ENCODE assay signal across 20 cellular contexts in the genomic region with DNA sequence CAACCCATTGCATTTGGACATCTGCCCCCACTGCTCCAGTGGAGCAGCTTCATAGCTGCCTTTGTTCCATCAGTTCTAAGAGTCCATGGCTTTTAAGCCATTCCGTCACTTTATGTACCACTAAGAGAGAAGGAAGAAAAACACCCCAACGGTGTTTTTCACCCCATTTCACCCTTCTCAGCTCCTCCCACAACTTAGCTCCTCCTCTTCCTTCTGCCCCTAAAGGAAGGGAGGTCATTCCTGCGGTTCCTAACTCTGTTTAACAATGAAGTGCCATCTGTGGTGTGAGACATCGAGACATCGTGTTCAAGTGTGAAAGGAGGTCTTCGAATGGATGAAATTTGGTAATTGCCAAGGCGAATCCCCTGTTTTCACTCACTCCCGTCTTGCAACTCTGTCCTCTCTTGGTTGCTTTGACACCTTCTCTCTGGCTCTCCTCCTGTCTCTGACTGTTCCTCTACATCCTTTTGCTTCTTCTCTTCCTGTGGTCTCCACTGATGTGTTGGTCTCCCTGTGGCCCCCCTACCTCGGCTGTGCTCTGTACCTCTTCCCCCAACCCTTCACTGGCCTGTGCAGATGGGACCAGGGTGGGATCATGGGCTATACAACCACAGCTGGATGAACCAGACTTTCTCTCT. TPM values are rescaled to one million over a fixed set of nuclear protein-coding genes. Genes with fewer than 3 reads are reported as not detected.
A peak's percentile ranks its signal among the peaks of the same experiment; 100 is the strongest.
DNase-seq lines count a peak whose midpoint lies in the region; ATAC-seq, FAIRE-seq and TF ChIP-seq lines count a peak whose summit lies in the region.
"Had no signal": no experiment of that assay in that cellular context is flagged by ENCODE, and none has a peak within 500 bp of the region (broad histone marks: within the 10 kb centered on the region; RNA-seq: fewer than 3 reads in every experiment).

No MANE protein-coding gene starts in this region.

- no peak overlapping the region for H3K56ac ChIP-seq in H1 (replicated peaks; ENCODE audit: insufficient read length, low read depth, low read length)

- H3K27ac ChIP-seq in H1 (ENCODE audit: low read depth, low read length) (no peak overlapping the region), spleen (no peak overlapping the region)
- H3K27ac ChIP-seq: 22Rv1, C4-2B had no signal

- TF ChIP-seq CTCF in H1 (IDR thresholded peaks at IDR 0.05; ENCODE audit: control extremely low read depth in 1 of 3, insufficient read depth in 1 of 3, low read depth in 1 of 3, low read length in 3 of 3) = no peak
- TF ChIP-seq CTCF in spleen (IDR thresholded peaks at IDR 0.05 in 8 of 11, conservative IDR thresholded peaks at IDR 0.05 in 3 of 11) = no peak

- POLR2A ChIA-PET in H1 (lab: Charles Lee; ENCODE audit: partially characterized antibody) = no interaction called here

- H3K27me3 ChIP-seq in H1 (replicated peaks in 1 of 4; ENCODE audit: control insufficient read depth in 3 of 4, extremely low read depth in 1 of 4, insufficient read depth in 3 of 4, low read length in 3 of 4) (no peaks in the 10 kb centered on the region; a peak in 1 of 7 replicates), spleen (replicated peaks in 1 of 7) (peaks cover 0 to 34% (median 0%) of the 10 kb centered on the region in 7 donors)

- H2BK20ac ChIP-seq in H1 (ENCODE audit: low read length) = no peak overlapping the region

- intact Hi-C loops in spleen (cut with DNase I; ENCODE audit: low total_unique reads) = no loop called here

- no peaks in the 10 kb centered on the region for H3K79me1 ChIP-seq in H1 (ENCODE audit: low read depth, low read length)

- 76% methylated on average over 9 of the region's 9 CpGs; no CpG with 5 or more reads in 1 of the 2 experiments for WGBS in H1 (ENCODE audit: extremely low coverage in 1 of 2, insufficient coverage in 1 of 2, insufficient read length in 1 of 2, insufficient replicate concordance in 2 of 2, low coverage in 1 of 2, low lambda C conversion rate in 2 of 2, missing lambda C conversion rate in 1 of 2), 2 experiments
- WGBS in spleen, 5 donors = 62 to 83% (median 73%) methylated on average over 9 of the region's 9 CpGs

- H3K27me3 Mint-ChIP-seq in activated T-cell treated with anti-CD3 and anti-CD28 coated beads, Interleukin-2, amount 50 U/mL, for 4 hours (ENCODE audit: low read depth) = peaks cover 20% of the 10 kb centered on the region

- H2BK15ac ChIP-seq in H1 (ENCODE audit: low read length) = no peak overlapping the region

- peak overlapping the region; percentile 57 for H3K4ac ChIP-seq in H1 (replicated peaks; ENCODE audit: insufficient read length, low read depth, low read length)

- H3K9me3 ChIP-seq in H1 (ENCODE audit: insufficient read depth in 2 of 2, low read depth in 1 of 2, low read length in 1 of 2) (no peaks in the 10 kb centered on the region), spleen (no peaks in the 10 kb centered on the region)

- no peak for TF ChIP-seq EP300 in H1 (IDR thresholded peaks at IDR 0.05; ENCODE audit: borderline replicate concordance in 1 of 2, low read depth in 2 of 2, low read length in 2 of 2)

- no peak overlapping the region for H3K4me2 ChIP-seq in H1 (ENCODE audit: insufficient read depth in 1 of 2, low read depth in 2 of 2, low read length in 2 of 2)

- H4K20me1 ChIP-seq in H1 (replicated peaks in 1 of 2; ENCODE audit: control insufficient read depth in 1 of 2, insufficient read depth in 2 of 2, low read length in 2 of 2) = no peaks in the 10 kb centered on the region

- H3K18ac ChIP-seq in H1 (ENCODE audit: extremely low read depth, low read length) = no peak overlapping the region; the same call in 1 of the 2 replicates

- no peak overlapping the region for H2AK5ac ChIP-seq in H1 (ENCODE audit: low read depth, low read length)

- H3K14ac ChIP-seq in H1 (ENCODE audit: insufficient read length) = no peak overlapping the region

- no peak for FAIRE-seq in H1 (lab: Jason Lieb, UNC)
- FAIRE-seq: RCC 7860 had no signal

- peak overlapping the region; percentile 8 for H3K4me3 Mint-ChIP-seq in activated T-cell treated with anti-CD3 and anti-CD28 coated beads, Interleukin-2, amount 50 U/mL, for 4 hours

- CTCF ChIA-PET in H1 (lab: Charles Lee; ENCODE audit: partially characterized antibody) = interaction anchor here (0.6 to 1.3 kb wide), 6 partner anchors 10 to 94 kb away, joined by 3 to 4 read pairs (median 3); no protein-coding TSS in a partner anchor

- no peak for TF ChIP-seq RAD21 in H1 (IDR thresholded peaks at IDR 0.05 in 1 of 2, conservative IDR thresholded peaks at IDR 0.05 in 1 of 2; ENCODE audit: low read depth in 2 of 2, low read length in 2 of 2)

- H3K4me3 ChIP-seq in H1 (ENCODE audit: extremely low read depth in 1 of 4, insufficient read depth in 2 of 4, low read depth in 3 of 4, low read length in 4 of 4) (no peak overlapping the region), spleen (no peak overlapping the region)

- no peak overlapping the region for H2BK120ac ChIP-seq in H1 (replicated peaks; ENCODE audit: low read depth, low read length)

- peaks cover 8% of the 10 kb centered on the region for H3K4me1 Mint-ChIP-seq in activated T-cell treated with anti-CD3 and anti-CD28 coated beads, Interleukin-2, amount 50 U/mL, for 4 hours (ENCODE audit: low read depth)

- H2AFZ ChIP-seq in H1 (ENCODE audit: low read length) = peak overlapping the region; percentile 43; the same call in 1 of the 2 replicates

- no peaks in the 10 kb centered on the region for H3K23me2 ChIP-seq in H1 (ENCODE audit: low read depth, low read length)

- H3K4me1 ChIP-seq in H1 (replicated peaks in 1 of 4; ENCODE audit: control insufficient read depth in 3 of 4, insufficient read depth in 4 of 4, low read length in 3 of 4) = peaks cover 0 to 3% (median 0%) of the 10 kb centered on the region in 4 experiments; a peak in 1 of 7 replicates
- H3K4me1 ChIP-seq in spleen = no peaks in the 10 kb centered on the region

- no peaks in the 10 kb centered on the region for H3K36me3 Mint-ChIP-seq in activated T-cell treated with anti-CD3 and anti-CD28 coated beads, Interleukin-2, amount 50 U/mL, for 4 hours (ENCODE audit: insufficient read depth)

- TF ChIP-seq POLR2A in H1 (IDR thresholded peaks at IDR 0.05; ENCODE audit: control extremely low read depth in 1 of 2, low read depth in 2 of 2, low read length in 2 of 2) (no peak), spleen (IDR thresholded peaks at IDR 0.05) (no peak)

- H3K79me2 ChIP-seq in H1 (ENCODE audit: control insufficient read depth in 1 of 2, insufficient read depth in 2 of 2, low read length in 2 of 2) = no peaks in the 10 kb centered on the region

- H3K9ac ChIP-seq in H1 (replicated peaks in 1 of 4; ENCODE audit: extremely low read depth in 1 of 4, low read depth in 3 of 4, low read length in 3 of 4) = no peak overlapping the region

- no peak overlapping the region for H4K5ac ChIP-seq in H1 (ENCODE audit: insufficient read length, low read depth, low read length)

- H3K23ac ChIP-seq in H1 (ENCODE audit: insufficient read length) = no peak overlapping the region

- ATAC-seq in activated T-cell treated with anti-CD3 and anti-CD28 coated beads, Interleukin-2, amount 50 U/mL, for 4 hours = no peak
- ATAC-seq in GM18511 (IDR thresholded peaks at IDR 0.05; ENCODE audit: unreplicated experiment) (no peak), HG03571 (IDR thresholded peaks at IDR 0.05; ENCODE audit: unreplicated experiment) (no peak)

- no peak overlapping the region for H2BK5ac ChIP-seq in H1 (ENCODE audit: low read depth, low read length)

- H3K36me3 ChIP-seq in H1 (ENCODE audit: control insufficient read depth in 2 of 4, insufficient read depth in 4 of 4, low read length in 3 of 4) (no peaks in the 10 kb centered on the region), spleen (no peaks in the 10 kb centered on the region)

- no peak overlapping the region for H2BK12ac ChIP-seq in H1 (ENCODE audit: low read depth, low read length)

- DNase-seq in activated T-cell treated with anti-CD3 and anti-CD28 coated beads, Interleukin-2, amount 50 U/mL, for 4 hours = no peak
- no peak for DNase-seq in activated T-cell treated with anti-CD3 and anti-CD28 coated beads for 4 hours
- DNase-seq in MV-4-11 (lab: John Stamatoyannopoulos, UW) = peak; percentile 24
- no peak for DNase-seq in H1 (ENCODE audit: low read depth in 1 of 2, low spot score in 2 of 2)
- DNase-seq in spleen = peak; percentile 28
- DNase-seq in NCI-H226 = no peak
- DNase-seq: GDM1, HCEC 1CT, NCI-H1092 treated with DMSO at 0.1 percent for 48 hours, NCI-H1694, NCI-H2081 treated with DMSO at 0.1 percent for 48 hours, NCI-H510A, NCI-H748 treated with DMSO at 0.1 percent for 48 hours, Right ventricle myocardium superior had no signal

- H4K8ac ChIP-seq in H1 (ENCODE audit: extremely low read depth, insufficient read depth, low read length) = no peak overlapping the region

- H3K9me3 Mint-ChIP-seq in activated T-cell treated with anti-CD3 and anti-CD28 coated beads, Interleukin-2, amount 50 U/mL, for 4 hours = no peaks in the 10 kb centered on the region

- no peak overlapping the region for H4K91ac ChIP-seq in H1 (replicated peaks; ENCODE audit: insufficient read length, low read length)

TF ChIP-seq in H1, 55 proteins besides CTCF, POLR2A, EP300 and RAD21:
- no peak for TF ChIP-seq SAP30 (IDR thresholded peaks at IDR 0.05; ENCODE audit: insufficient read depth, insufficient replicate concordance, low read length)

RNA-seq across cellular contexts. Expression of gene SMKR1, which starts 23.0 kb away (rescaled TPM):
- 1 to 10 TPM; 5.1 to 7.9 (median 6.2) TPM for total RNA-seq in activated T-cell treated with anti-CD3 and anti-CD28 coated beads, Interleukin-2, amount 50 U/mL, for 4 hours
- 0.39 and 1.2 TPM in 2 replicates for total RNA-seq in H1 (2021; fragmentation: NEBNext Ultra II Directional; extraction: Animal tissue kit (Norgen Biotek cat#: 25700))
- polyA plus RNA-seq in H1 (2011; rRNA removed) (0.31 and 1.6 TPM in 2 replicates), spleen (1 to 10 TPM in 2 of 3 donors, under 1 TPM in 1; 0.91 to 2.2 (median 1.4) TPM)
- polyA plus RNA-seq in H1 (2011; cell fraction: cytosol; rRNA removed) = 0.92 TPM
- polyA plus RNA-seq in H1 (2011; cell fraction: nucleus; rRNA removed) = not detected
- 0.71 to 1.7 TPM (median 0.97 TPM) in 4 replicates for polyA plus RNA-seq in H1 (2012, experiment 1 of 2)
- polyA plus RNA-seq in H1 (2012, experiment 2 of 2) = 0.76 TPM
- 0.77 TPM for polyA plus RNA-seq in H1 (2013, experiment 1 of 2)
- polyA plus RNA-seq in H1 (2013, experiment 2 of 2) = 0.53 TPM
- 0.22 TPM in 1 of 2 replicates, not detected in the other for polyA minus RNA-seq in H1 (2011; rRNA and poly(A)+ RNA removed)
- not detected for polyA minus RNA-seq in H1 (2011; cell fraction: cytosol; rRNA and poly(A)+ RNA removed)
- not detected for polyA minus RNA-seq in H1 (2011; cell fraction: nucleus; rRNA and poly(A)+ RNA removed)
- 1 to 10 TPM in 2 of 7 donors, not detected in 5; 1.0 to 1.4 TPM for total RNA-seq in spleen
- total RNA-seq: OCI-LY7, Right ventricle myocardium superior had no signal

Comparison
In these comparisons a context has a peak if more than half of its experiments do, and no peak if none do; other contexts are left out.
1. DNase-seq: peak in MV-4-11 (single experiment) and spleen (single experiment); none in activated T-cell treated with anti-CD3 and anti-CD28 coated beads, Interleukin-2, amount 50 U/mL, for 4 hours (single experiment), activated T-cell treated with anti-CD3 and anti-CD28 coated beads for 4 hours (single experiment), H1 (0 of 2) and NCI-H226 (single experiment).